In the genomic region with DNA sequence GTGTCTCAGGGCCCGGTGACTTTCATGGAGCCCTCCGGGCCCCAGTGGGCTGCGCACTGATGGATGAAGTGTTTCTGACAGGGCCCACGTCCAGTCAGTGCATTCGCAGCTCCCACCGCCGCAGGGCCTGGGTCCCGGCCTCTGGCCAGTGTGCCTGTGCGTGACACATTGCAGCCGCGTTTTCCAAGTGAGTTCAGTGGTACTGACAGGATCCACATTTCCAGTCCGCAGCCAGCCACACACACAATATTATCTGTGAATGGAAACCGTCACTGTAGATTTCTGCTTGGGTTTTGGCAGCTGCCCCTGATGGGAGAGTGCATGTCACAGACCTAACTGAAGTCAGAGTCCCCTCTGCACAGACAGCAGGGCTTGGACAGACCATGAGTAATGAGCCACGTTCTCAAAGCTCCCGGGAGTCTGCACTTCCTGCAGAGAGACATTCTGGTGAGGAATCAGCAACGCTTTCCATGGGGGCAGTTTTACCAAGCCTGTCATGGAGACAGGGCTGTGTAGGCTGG, we compare ENCODE assay signal across 16 cellular contexts.
DNase-seq lines count a peak whose midpoint lies in the region; ATAC-seq and TF ChIP-seq lines count a peak whose summit lies in the region.
"Had no signal": no experiment of that assay in that cellular context is flagged by ENCODE, and none has a peak within 500 bp of the region (broad histone marks: within the 10 kb centered on the region; RNA-seq: fewer than 3 reads in every experiment).

No MANE protein-coding gene starts in this region.

- peak overlapping the region; percentile 52 for H3K27ac ChIP-seq in PC-3 (ENCODE audit: low read length)
- peak overlapping the region; percentile 62 for H3K27ac ChIP-seq in epithelial cell of prostate
- peak overlapping the region; percentile 88 for H3K27ac ChIP-seq in smooth muscle cell (ENCODE audit: low read depth)
- H3K27ac ChIP-seq: neutrophil had no signal

- H3K9ac ChIP-seq in PC-3 (ENCODE audit: low read length) (no peak overlapping the region; the same call in 1 of the 2 replicates), smooth muscle cell (ENCODE audit: low read depth) (peak overlapping the region; percentile 73)

- H3K9me2 ChIP-seq in PC-3 (replicated peaks; ENCODE audit: low read length), result no peaks in the 10 kb centered on the region

- H3K27me3 ChIP-seq in PC-3 (ENCODE audit: low read length) (no peaks in the 10 kb centered on the region), smooth muscle cell (ENCODE audit: low read depth) (no peaks in the 10 kb centered on the region)
- H3K27me3 ChIP-seq: neutrophil had no signal

- WGBS in smooth muscle cell (ENCODE audit: low lambda C conversion rate), result 22% methylated on average over 16 of the region's 16 CpGs

- H3K79me2 ChIP-seq in PC-3 (ENCODE audit: low read length) (no peaks in the 10 kb centered on the region), smooth muscle cell (ENCODE audit: low read depth) (no peaks in the 10 kb centered on the region)

- TF ChIP-seq POLR2A in erythroblast (IDR thresholded peaks at IDR 0.05; ENCODE audit: low read length), result no peak

- H3K9me3 ChIP-seq in PC-3 (ENCODE audit: low read length), result no peaks in the 10 kb centered on the region
- H3K9me3 ChIP-seq in smooth muscle cell (replicated peaks; ENCODE audit: low read depth), result no peaks in the 10 kb centered on the region
- H3K9me3 ChIP-seq: neutrophil had no signal

- intact Hi-C loops in PC-3 (cut with micrococcal nuclease), result no loop called here

- no peak for TF ChIP-seq CTCF in PC-3 (conservative IDR thresholded peaks at IDR 0.05; ENCODE audit: low read depth, low read length)
- no peak for TF ChIP-seq CTCF in smooth muscle cell (IDR thresholded peaks at IDR 0.05; ENCODE audit: borderline replicate concordance, insufficient read depth, poor library complexity, severe bottlenecking)

- H3K4me2 ChIP-seq in PC-3 (ENCODE audit: low read length) (0 out of 2 replicates have a peak overlapping the region, but pooled peaks have one; percentile 32), smooth muscle cell (peak overlapping the region; percentile 34)

- no TSS peak for BruUV-seq in PC-3 (replicated peaks; lab: Mats Ljungman, UMichigan)

- POLR2A ChIA-PET in PC-3 (lab: Charles Lee; ENCODE audit: unreplicated experiment), result no interaction called here

- H3K4me3 ChIP-seq in PC-3 (ENCODE audit: low read length), result no peak overlapping the region
- no peak overlapping the region for H3K4me3 ChIP-seq in smooth muscle cell
- H3K4me3 ChIP-seq: skin epidermis had no signal

- H3F3A ChIP-seq in PC-3 (ENCODE audit: low read length, unreplicated experiment), result no peaks in the 10 kb centered on the region
- peaks cover 8% of the 10 kb centered on the region for H3F3A ChIP-seq in smooth muscle cell (ENCODE audit: low read depth)

- H3K4me1 ChIP-seq in PC-3 (ENCODE audit: insufficient read depth, low read length) (peaks cover 14% of the 10 kb centered on the region), smooth muscle cell (ENCODE audit: low read depth) (no peaks in the 10 kb centered on the region)

- peak overlapping the region; percentile 31 for H2AFZ ChIP-seq in PC-3 (ENCODE audit: low read length)
- peak overlapping the region; percentile 52 for H2AFZ ChIP-seq in smooth muscle cell (ENCODE audit: low read depth)

- CTCF ChIA-PET in PC-3 (lab: Charles Lee), result no interaction called here

- H4K20me1 ChIP-seq in PC-3 (ENCODE audit: low read length) (no peaks in the 10 kb centered on the region), smooth muscle cell (ENCODE audit: low read depth) (no peaks in the 10 kb centered on the region)

- H3K36me3 ChIP-seq in PC-3 (ENCODE audit: low read depth, low read length) (no peaks in the 10 kb centered on the region), smooth muscle cell (ENCODE audit: low read depth) (no peaks in the 10 kb centered on the region)
- H3K36me3 ChIP-seq: neutrophil had no signal

- DNase-seq in PC-3 (no peak), epithelial cell of prostate (ENCODE audit: low read depth, low spot score) (no peak), islet precursor cell (peak; percentile 77), smooth muscle cell (lab: John Stamatoyannopoulos, UW; ENCODE audit: unreplicated experiment) (no peak), erythroblast (lab: John Stamatoyannopoulos, UW) (no peak), glomerular visceral epithelial cell (ENCODE audit: extremely low spot score) (no peak)
- DNase-seq in central memory CD4-positive, alpha-beta T cell, result no peak
- DNase-seq: CD8-positive, alpha-beta memory T cell; GDM1; NCI-H1417; NCI-H510A treated with DMSO at 0.1 percent for 48 hours; stimulated activated naive CD8-positive, alpha-beta T cell treated with anti-CD3 and anti-CD28 coated beads, Interleukin-15, amount 100 ng/mL, for 72 hours had no signal

- ATAC-seq in PC-3, result no peak
- ATAC-seq in GM21526 (IDR thresholded peaks at IDR 0.05; ENCODE audit: low FRiP score, unreplicated experiment), result no peak
- ATAC-seq: activated CD4-positive, CD25-positive, alpha-beta regulatory T cell treated with anti-CD3 and anti-CD28 coated beads, Interleukin-2, amount 50 U/mL, for 24 hours; stimulated activated naive CD8-positive, alpha-beta T cell treated with anti-CD3 and anti-CD28 coated beads, Interleukin-15, amount 100 ng/mL, for 72 hours had no signal
